ENCODE assay signal across 8 cellular contexts in genomic region chr7:19708397-19709248, GRCh38. TPM values are rescaled to one million over a fixed set of nuclear protein-coding genes. Genes with fewer than 3 reads are reported as not detected.
A peak's percentile ranks its signal among the peaks of the same experiment; 100 is the strongest.
DNase-seq lines count a peak whose midpoint lies in the region; ATAC-seq and TF ChIP-seq lines count a peak whose summit lies in the region.

POLR1F (minus strand) TSS chr7:19709037; CDS start chr7:19709016, 21 bp downstream.

- peaks cover 52% of the 10 kb centered on the region for H3K79me2 ChIP-seq in PC-3 (ENCODE audit: low read length)

- peak; percentile 93 for DNase-seq in DMS79 (lab: John Stamatoyannopoulos, UW)
- DNase-seq in Jurkat, Clone E6-1 (ENCODE audit: low read depth, low spot score): peak; percentile 93
- DNase-seq in PC-3: peak; percentile 98
- peak; percentile 89 for DNase-seq in activated T-cell treated with anti-CD3 and anti-CD28 coated beads for 48 hours (ENCODE audit: low read depth)
- DNase-seq in erythroblast (lab: John Stamatoyannopoulos, UW): peak; percentile 96 to 97
- DNase-seq in stimulated activated CD8-positive, alpha-beta memory T cell treated with anti-CD3 and anti-CD28 coated beads, Interleukin-4, amount 100 ng/mL, for 48 hours: peak; percentile 95

- ATAC-seq in GM21619 (IDR thresholded peaks at IDR 0.05; ENCODE audit: unreplicated experiment): peak; percentile 98
- ATAC-seq in PC-3: peak; percentile 90

- peaks cover 33% of the 10 kb centered on the region for H4K20me1 ChIP-seq in PC-3 (ENCODE audit: low read length)

- peak within 1 kb of the TSS; percentile 88 for H2AFZ ChIP-seq in PC-3 (ENCODE audit: low read length)

- H3K27ac ChIP-seq in PC-3 (ENCODE audit: low read length) (peak within 1 kb of the TSS; percentile 8; the same call in 1 of the 2 replicates), mucosa of rectum (ENCODE audit: low read depth in 2 of 2, low read length in 2 of 2) (peak within 1 kb of the TSS in 1 of 2 donors; percentile 42)

- H3K9me3 ChIP-seq in PC-3 (ENCODE audit: low read length) (no peaks in the 10 kb centered on the region), mucosa of rectum (ENCODE audit: control insufficient read depth in 2 of 2, low read length in 2 of 2) (no peaks in the 10 kb centered on the region)

- peaks cover 24% of the 10 kb centered on the region for H3K4me1 ChIP-seq in PC-3 (ENCODE audit: insufficient read depth, low read length)
- H3K4me1 ChIP-seq in mucosa of rectum (ENCODE audit: control insufficient read depth in 2 of 2, insufficient read depth in 2 of 2, low read length in 2 of 2): peaks cover 5 to 10% of the 10 kb centered on the region in 2 donors

- intact Hi-C loops in PC-3 (cut with micrococcal nuclease): loop anchor here (1.0 kb wide), 2 partner anchors 890 to 944 kb away; no protein-coding TSS in a partner anchor

- peak; percentile 98 for TF ChIP-seq POLR2A in erythroblast (IDR thresholded peaks at IDR 0.05; ENCODE audit: low read length)

- H3K27me3 ChIP-seq in PC-3 (ENCODE audit: low read length): no peaks in the 10 kb centered on the region
- no peaks in the 10 kb centered on the region for H3K27me3 ChIP-seq in mucosa of rectum (ENCODE audit: control insufficient read depth in 2 of 2, insufficient read depth in 2 of 2, low read length in 2 of 2)

- H3F3A ChIP-seq in PC-3 (ENCODE audit: low read length, unreplicated experiment): no peaks in the 10 kb centered on the region

- POLR2A ChIA-PET in PC-3 (lab: Charles Lee; ENCODE audit: unreplicated experiment): interaction anchor here (0.6 to 0.7 kb wide), 3 partner anchors 129 to 814 kb away, joined by 3 to 5 read pairs (median 3); no protein-coding TSS in a partner anchor

- H3K9ac ChIP-seq in PC-3 (ENCODE audit: low read length) (peak within 1 kb of the TSS; percentile 87), mucosa of rectum (ENCODE audit: low read depth in 1 of 2, low read length in 2 of 2) (peak within 1 kb of the TSS; percentile 82 to 83)

- H3K4me2 ChIP-seq in PC-3 (ENCODE audit: low read length): peak within 1 kb of the TSS; percentile 94

- H3K36me3 ChIP-seq in PC-3 (ENCODE audit: low read depth, low read length): 0 out of 2 replicates have a peak, but pooled peaks cover 3% of the 10 kb centered on the region
- H3K36me3 ChIP-seq in mucosa of rectum (ENCODE audit: control insufficient read depth in 2 of 2, insufficient read depth in 2 of 2, low read length in 2 of 2): no peaks in the 10 kb centered on the region

- TF ChIP-seq CTCF in PC-3 (conservative IDR thresholded peaks at IDR 0.05; ENCODE audit: low read depth, low read length): peak; percentile 82

- CTCF ChIA-PET in PC-3 (lab: Charles Lee): interaction anchor here (0.5 to 1.4 kb wide), 8 partner anchors 8 to 943 kb away, joined by 3 to 12 read pairs (median 4); no protein-coding TSS in a partner anchor

- H3K9me2 ChIP-seq in PC-3 (replicated peaks; ENCODE audit: low read length): no peaks in the 10 kb centered on the region

- no TSS peak for BruUV-seq in PC-3 (replicated peaks; lab: Mats Ljungman, UMichigan)

- peak within 1 kb of the TSS; percentile 79 for H3K4me3 ChIP-seq in Jurkat, Clone E6-1 (ENCODE audit: low read length)
- H3K4me3 ChIP-seq in PC-3 (ENCODE audit: low read length) (peak within 1 kb of the TSS; percentile 98), mucosa of rectum (ENCODE audit: low read length in 2 of 2) (peak within 1 kb of the TSS; percentile 91 to 97)

RNA-seq across cellular contexts. Expression of gene POLR1F, which starts in this region (rescaled TPM):
- polyA plus RNA-seq in Jurkat, Clone E6-1 (2012; ENCODE audit: insufficient read depth, insufficient read length): 36.3 TPM
- total RNA-seq in PC-3 (2014; rRNA removed): 19.8 and 22.3 TPM in 2 replicates
